In the genomic region with DNA sequence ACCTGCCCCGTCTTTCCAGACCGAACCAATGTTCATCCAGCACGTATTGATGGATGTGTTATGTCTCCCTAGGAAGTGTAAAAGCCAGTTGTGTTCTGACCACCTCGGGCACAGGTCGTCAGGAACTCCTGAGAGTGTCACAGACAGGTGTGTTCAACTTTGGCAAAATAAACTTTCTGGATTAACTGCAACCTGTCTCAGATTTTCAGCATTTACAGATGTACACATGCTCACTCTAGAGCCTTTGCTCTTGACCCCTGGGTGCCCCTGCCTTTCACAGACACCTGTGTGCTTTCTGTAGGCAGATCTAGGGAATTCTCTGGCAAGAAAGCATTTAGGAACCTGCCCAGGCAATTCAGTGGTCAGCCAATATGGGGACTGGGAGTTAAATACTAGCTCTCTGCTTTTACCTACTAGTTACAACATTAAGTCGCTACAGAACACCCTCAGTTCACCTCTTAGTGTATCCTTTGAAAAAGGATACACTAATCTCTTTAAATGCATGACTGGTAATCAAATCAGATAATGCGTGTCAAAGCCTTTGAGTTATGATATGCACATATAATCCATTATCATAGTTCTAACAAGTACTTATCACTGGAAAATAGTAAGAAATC, we compare ENCODE assay signal across 1 cellular context.
TF ChIP-seq lines count a peak whose summit lies in the region.

No MANE protein-coding gene starts in this region.

TF ChIP-seq in HepG2, 621 proteins besides CTCF, POLR2A, EP300 and RAD21 (continued from another document and continues in another):
- TF ChIP-seq HMG20A (CRISPR knock-in tag; IDR thresholded peaks at IDR 0.05; ENCODE audit: borderline replicate concordance), result 0 out of 2 replicates have a peak, but pooled peaks have one; percentile 30
- no peak for TF ChIP-seq ZBTB34 (CRISPR knock-in tag; IDR thresholded peaks at IDR 0.05)
- TF ChIP-seq, protein P1, sequence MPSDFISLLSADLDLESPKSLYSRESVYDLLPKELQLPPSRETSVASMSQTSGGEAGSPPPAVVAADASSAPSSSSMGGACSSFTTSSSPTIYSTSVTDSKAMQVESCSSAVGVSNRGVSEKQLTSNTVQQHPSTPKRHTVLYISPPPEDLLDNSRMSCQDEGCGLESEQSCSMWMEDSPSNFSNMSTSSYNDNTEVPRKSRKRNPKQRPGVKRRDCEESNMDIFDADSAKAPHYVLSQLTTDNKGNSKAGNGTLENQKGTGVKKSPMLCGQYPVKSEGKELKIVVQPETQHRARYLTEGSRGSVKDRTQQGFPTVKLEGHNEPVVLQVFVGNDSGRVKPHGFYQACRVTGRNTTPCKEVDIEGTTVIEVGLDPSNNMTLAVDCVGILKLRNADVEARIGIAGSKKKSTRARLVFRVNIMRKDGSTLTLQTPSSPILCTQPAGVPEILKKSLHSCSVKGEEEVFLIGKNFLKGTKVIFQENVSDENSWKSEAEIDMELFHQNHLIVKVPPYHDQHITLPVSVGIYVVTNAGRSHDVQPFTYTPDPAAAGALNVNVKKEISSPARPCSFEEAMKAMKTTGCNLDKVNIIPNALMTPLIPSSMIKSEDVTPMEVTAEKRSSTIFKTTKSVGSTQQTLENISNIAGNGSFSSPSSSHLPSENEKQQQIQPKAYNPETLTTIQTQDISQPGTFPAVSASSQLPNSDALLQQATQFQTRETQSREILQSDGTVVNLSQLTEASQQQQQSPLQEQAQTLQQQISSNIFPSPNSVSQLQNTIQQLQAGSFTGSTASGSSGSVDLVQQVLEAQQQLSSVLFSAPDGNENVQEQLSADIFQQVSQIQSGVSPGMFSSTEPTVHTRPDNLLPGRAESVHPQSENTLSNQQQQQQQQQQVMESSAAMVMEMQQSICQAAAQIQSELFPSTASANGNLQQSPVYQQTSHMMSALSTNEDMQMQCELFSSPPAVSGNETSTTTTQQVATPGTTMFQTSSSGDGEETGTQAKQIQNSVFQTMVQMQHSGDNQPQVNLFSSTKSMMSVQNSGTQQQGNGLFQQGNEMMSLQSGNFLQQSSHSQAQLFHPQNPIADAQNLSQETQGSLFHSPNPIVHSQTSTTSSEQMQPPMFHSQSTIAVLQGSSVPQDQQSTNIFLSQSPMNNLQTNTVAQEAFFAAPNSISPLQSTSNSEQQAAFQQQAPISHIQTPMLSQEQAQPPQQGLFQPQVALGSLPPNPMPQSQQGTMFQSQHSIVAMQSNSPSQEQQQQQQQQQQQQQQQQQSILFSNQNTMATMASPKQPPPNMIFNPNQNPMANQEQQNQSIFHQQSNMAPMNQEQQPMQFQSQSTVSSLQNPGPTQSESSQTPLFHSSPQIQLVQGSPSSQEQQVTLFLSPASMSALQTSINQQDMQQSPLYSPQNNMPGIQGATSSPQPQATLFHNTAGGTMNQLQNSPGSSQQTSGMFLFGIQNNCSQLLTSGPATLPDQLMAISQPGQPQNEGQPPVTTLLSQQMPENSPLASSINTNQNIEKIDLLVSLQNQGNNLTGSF (CRISPR knock-in tag; IDR thresholded peaks at IDR 0.05), result no peak
- TF ChIP-seq, protein P2, sequence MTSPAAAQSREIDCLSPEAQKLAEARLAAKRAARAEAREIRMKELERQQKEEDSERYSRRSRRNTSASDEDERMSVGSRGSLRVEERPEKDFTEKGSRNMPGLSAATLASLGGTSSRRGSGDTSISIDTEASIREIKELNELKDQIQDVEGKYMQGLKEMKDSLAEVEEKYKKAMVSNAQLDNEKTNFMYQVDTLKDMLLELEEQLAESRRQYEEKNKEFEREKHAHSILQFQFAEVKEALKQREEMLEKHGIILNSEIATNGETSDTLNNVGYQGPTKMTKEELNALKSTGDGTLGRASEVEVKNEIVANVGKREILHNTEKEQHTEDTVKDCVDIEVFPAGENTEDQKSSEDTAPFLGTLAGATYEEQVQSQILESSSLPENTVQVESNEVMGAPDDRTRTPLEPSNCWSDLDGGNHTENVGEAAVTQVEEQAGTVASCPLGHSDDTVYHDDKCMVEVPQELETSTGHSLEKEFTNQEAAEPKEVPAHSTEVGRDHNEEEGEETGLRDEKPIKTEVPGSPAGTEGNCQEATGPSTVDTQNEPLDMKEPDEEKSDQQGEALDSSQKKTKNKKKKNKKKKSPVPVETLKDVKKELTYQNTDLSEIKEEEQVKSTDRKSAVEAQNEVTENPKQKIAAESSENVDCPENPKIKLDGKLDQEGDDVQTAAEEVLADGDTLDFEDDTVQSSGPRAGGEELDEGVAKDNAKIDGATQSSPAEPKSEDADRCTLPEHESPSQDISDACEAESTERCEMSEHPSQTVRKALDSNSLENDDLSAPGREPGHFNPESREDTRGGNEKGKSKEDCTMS (CRISPR knock-in tag; conservative IDR thresholded peaks at IDR 0.05), result no peak
- TF ChIP-seq ZFX (CRISPR knock-in tag; IDR thresholded peaks at IDR 0.05; ENCODE audit: low read depth), result no peak; the same call in 1 of the 2 replicates
- TF ChIP-seq ATAD3A (CRISPR knock-in tag; IDR thresholded peaks at IDR 0.05), result no peak
- no peak for TF ChIP-seq GLI4 (CRISPR knock-in tag; IDR thresholded peaks at IDR 0.05; ENCODE audit: borderline replicate concordance)
- TF ChIP-seq ZFP62 (CRISPR knock-in tag; IDR thresholded peaks at IDR 0.05), result no peak
- TF ChIP-seq ZC3H4 (CRISPR knock-in tag; IDR thresholded peaks at IDR 0.05; ENCODE audit: borderline replicate concordance), result peak; percentile 95; the same call in 1 of the 2 replicates
- TF ChIP-seq, protein P3, sequence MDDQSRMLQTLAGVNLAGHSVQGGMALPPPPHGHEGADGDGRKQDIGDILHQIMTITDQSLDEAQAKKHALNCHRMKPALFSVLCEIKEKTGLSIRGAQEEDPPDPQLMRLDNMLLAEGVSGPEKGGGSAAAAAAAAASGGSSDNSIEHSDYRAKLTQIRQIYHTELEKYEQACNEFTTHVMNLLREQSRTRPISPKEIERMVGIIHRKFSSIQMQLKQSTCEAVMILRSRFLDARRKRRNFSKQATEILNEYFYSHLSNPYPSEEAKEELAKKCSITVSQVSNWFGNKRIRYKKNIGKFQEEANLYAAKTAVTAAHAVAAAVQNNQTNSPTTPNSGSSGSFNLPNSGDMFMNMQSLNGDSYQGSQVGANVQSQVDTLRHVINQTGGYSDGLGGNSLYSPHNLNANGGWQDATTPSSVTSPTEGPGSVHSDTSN (CRISPR knock-in tag; IDR thresholded peaks at IDR 0.05; ENCODE audit: borderline replicate concordance), result no peak
- TF ChIP-seq CCDC6 (CRISPR knock-in tag; IDR thresholded peaks at IDR 0.05), result no peak
- TF ChIP-seq, protein P4, sequence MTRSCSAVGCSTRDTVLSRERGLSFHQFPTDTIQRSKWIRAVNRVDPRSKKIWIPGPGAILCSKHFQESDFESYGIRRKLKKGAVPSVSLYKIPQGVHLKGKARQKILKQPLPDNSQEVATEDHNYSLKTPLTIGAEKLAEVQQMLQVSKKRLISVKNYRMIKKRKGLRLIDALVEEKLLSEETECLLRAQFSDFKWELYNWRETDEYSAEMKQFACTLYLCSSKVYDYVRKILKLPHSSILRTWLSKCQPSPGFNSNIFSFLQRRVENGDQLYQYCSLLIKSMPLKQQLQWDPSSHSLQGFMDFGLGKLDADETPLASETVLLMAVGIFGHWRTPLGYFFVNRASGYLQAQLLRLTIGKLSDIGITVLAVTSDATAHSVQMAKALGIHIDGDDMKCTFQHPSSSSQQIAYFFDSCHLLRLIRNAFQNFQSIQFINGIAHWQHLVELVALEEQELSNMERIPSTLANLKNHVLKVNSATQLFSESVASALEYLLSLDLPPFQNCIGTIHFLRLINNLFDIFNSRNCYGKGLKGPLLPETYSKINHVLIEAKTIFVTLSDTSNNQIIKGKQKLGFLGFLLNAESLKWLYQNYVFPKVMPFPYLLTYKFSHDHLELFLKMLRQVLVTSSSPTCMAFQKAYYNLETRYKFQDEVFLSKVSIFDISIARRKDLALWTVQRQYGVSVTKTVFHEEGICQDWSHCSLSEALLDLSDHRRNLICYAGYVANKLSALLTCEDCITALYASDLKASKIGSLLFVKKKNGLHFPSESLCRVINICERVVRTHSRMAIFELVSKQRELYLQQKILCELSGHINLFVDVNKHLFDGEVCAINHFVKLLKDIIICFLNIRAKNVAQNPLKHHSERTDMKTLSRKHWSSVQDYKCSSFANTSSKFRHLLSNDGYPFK (CRISPR knock-in tag; IDR thresholded peaks at IDR 0.05; ENCODE audit: borderline replicate concordance), result no peak
- TF ChIP-seq KDM1A (CRISPR knock-in tag; IDR thresholded peaks at IDR 0.05), result no peak
- TF ChIP-seq CENPX (CRISPR knock-in tag; IDR thresholded peaks at IDR 0.05), result no peak
- TF ChIP-seq ZNF160 (CRISPR knock-in tag; IDR thresholded peaks at IDR 0.05), result no peak
- 0 out of 2 replicates have a peak, but pooled peaks have one; percentile 3 for TF ChIP-seq ZMYM4 (CRISPR knock-in tag; IDR thresholded peaks at IDR 0.05)
- TF ChIP-seq NFE2L1 (CRISPR knock-in tag; IDR thresholded peaks at IDR 0.05; ENCODE audit: borderline replicate concordance), result no peak
- TF ChIP-seq ZNF501 (CRISPR knock-in tag; IDR thresholded peaks at IDR 0.05), result no peak
- no peak for TF ChIP-seq FOXA1 (IDR thresholded peaks at IDR 0.05)
- TF ChIP-seq FOXA1 (CRISPR knock-in tag; IDR thresholded peaks at IDR 0.05), result no peak
- TF ChIP-seq PHF20 (CRISPR knock-in tag; IDR thresholded peaks at IDR 0.05), result no peak
- TF ChIP-seq NFE2L2 (IDR thresholded peaks at IDR 0.05; ENCODE audit: low read length), result no peak
- TF ChIP-seq RFXAP (CRISPR knock-in tag; IDR thresholded peaks at IDR 0.05; ENCODE audit: borderline replicate concordance), result no peak
- no peak for TF ChIP-seq ETV5 (CRISPR knock-in tag; IDR thresholded peaks at IDR 0.05; ENCODE audit: borderline replicate concordance)
- TF ChIP-seq SOX13 (IDR thresholded peaks at IDR 0.05), result no peak
- TF ChIP-seq SOX13 (CRISPR knock-in tag; conservative IDR thresholded peaks at IDR 0.05 in 1 of 2, IDR thresholded peaks at IDR 0.05 in 1 of 2), result 0 out of 4 replicates have a peak, but pooled peaks of 1 of the 2 experiments have one; percentile 6
- no peak for TF ChIP-seq KDM6A (CRISPR knock-in tag; IDR thresholded peaks at IDR 0.05; ENCODE audit: low read depth)
- TF ChIP-seq IKZF5 (CRISPR knock-in tag; IDR thresholded peaks at IDR 0.05), result no peak
- 0 out of 2 replicates have a peak, but pooled peaks have one; percentile 3 for TF ChIP-seq ZNF556 (CRISPR knock-in tag; IDR thresholded peaks at IDR 0.05; ENCODE audit: borderline replicate concordance)
- TF ChIP-seq, protein P5, sequence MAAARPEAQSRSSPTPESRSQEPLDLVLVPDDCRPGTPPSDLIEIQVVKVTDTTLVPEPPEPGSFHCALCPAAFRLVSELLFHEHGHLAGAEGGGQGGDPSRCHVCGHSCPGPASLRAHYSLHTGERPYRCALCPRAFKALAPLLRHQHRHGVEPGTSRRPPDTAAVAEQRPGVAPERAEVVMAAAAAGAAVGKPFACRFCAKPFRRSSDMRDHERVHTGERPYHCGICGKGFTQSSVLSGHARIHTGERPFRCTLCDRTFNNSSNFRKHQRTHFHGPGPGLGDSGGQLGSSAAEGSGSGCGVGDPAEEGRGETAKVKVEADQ (CRISPR knock-in tag; IDR thresholded peaks at IDR 0.05; ENCODE audit: borderline replicate concordance), result 0 out of 2 replicates have a peak, but pooled peaks have one; percentile 12
- no peak for TF ChIP-seq ZNF34 (CRISPR knock-in tag; IDR thresholded peaks at IDR 0.05; ENCODE audit: borderline replicate concordance)
- TF ChIP-seq KDM4B (CRISPR knock-in tag; IDR thresholded peaks at IDR 0.05), result no peak; the same call in 1 of the 2 replicates
- TF ChIP-seq MYPOP (CRISPR knock-in tag; IDR thresholded peaks at IDR 0.05), result 0 out of 2 replicates have a peak, but pooled peaks have one; percentile 22
- 0 out of 2 replicates have a peak, but pooled peaks have one; percentile 13 for TF ChIP-seq TFDP2 (CRISPR knock-in tag; IDR thresholded peaks at IDR 0.05)
- 0 out of 2 replicates have a peak, but pooled peaks have one; percentile 20 for TF ChIP-seq HDAC1 (CRISPR knock-in tag; IDR thresholded peaks at IDR 0.05)
- TF ChIP-seq SRSF1 (optimal IDR thresholded peaks at IDR 0.05; ENCODE audit: low read depth, low read length), result no peak
- 0 out of 2 replicates have a peak, but pooled peaks have one; percentile 12 for TF ChIP-seq NR2F2 (IDR thresholded peaks at IDR 0.05; ENCODE audit: borderline replicate concordance, low read depth)
- 0 out of 2 replicates have a peak, but pooled peaks have one; percentile 33 for TF ChIP-seq ZBTB25 (CRISPR knock-in tag; IDR thresholded peaks at IDR 0.05)
